ENCODE assay signal across 11 cellular contexts in the genomic region with DNA sequence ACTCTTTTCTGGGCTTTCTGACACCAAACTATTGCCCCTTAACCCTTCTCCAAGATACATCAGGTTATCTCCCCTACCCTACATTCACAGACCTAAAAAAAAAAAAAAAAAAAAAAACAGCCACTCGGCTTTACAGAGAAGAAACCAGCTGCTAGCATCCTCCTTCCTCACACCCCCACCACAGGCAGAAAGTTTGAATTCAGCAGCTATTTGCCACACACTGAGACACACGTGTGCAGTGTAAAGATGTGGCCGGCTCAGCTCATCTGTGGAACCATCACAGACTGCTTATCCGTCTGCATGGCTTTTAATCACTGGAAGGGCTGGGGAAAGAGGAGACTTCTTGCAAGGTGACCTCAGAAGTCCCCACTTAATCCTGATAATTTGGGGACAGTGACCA. TPM values are rescaled to one million over a fixed set of nuclear protein-coding genes. Genes with fewer than 3 reads are reported as not detected.
A peak's percentile ranks its signal among the peaks of the same experiment; 100 is the strongest.
DNase-seq lines count a peak whose midpoint lies in the region; ATAC-seq and TF ChIP-seq lines count a peak whose summit lies in the region.
"Had no signal": no experiment of that assay in that cellular context is flagged by ENCODE, and none has a peak within 500 bp of the region (broad histone marks: within the 10 kb centered on the region; RNA-seq: fewer than 3 reads in every experiment).

No MANE protein-coding gene starts in this region.

- H3K36me3 Mint-ChIP-seq in activated naive CD4-positive, alpha-beta T cell treated with anti-CD3 and anti-CD28 coated beads, Interleukin-2, amount 50 U/mL, for 24 hours: no peaks in the 10 kb centered on the region
- no peaks in the 10 kb centered on the region for H3K36me3 Mint-ChIP-seq in activated CD8-positive, alpha-beta T cell treated with anti-CD3 and anti-CD28 coated beads for 36 hours (ENCODE audit: low read depth)

- peaks cover 1% of the 10 kb centered on the region for H3K27me3 Mint-ChIP-seq in activated naive CD4-positive, alpha-beta T cell treated with anti-CD3 and anti-CD28 coated beads, Interleukin-2, amount 50 U/mL, for 24 hours
- peaks cover 18% of the 10 kb centered on the region for H3K27me3 Mint-ChIP-seq in activated CD8-positive, alpha-beta T cell treated with anti-CD3 and anti-CD28 coated beads for 36 hours

- no peak for TF ChIP-seq CTCF in activated CD8-positive, alpha-beta T cell treated with anti-CD3 and anti-CD28 coated beads for 36 hours (IDR thresholded peaks at IDR 0.05)
- TF ChIP-seq CTCF in left lung (IDR thresholded peaks at IDR 0.05) (no peak), suprapubic skin (IDR thresholded peaks at IDR 0.05) (no peak)

- H3K4me1 ChIP-seq in left lung (peaks cover 7 to 41% of the 10 kb centered on the region in 2 donors), suprapubic skin (peaks cover 54% of the 10 kb centered on the region)

- peak overlapping the region; percentile 5 for H3K27ac Mint-ChIP-seq in activated naive CD4-positive, alpha-beta T cell treated with anti-CD3 and anti-CD28 coated beads, Interleukin-2, amount 50 U/mL, for 24 hours
- peak overlapping the region; percentile 73 for H3K27ac Mint-ChIP-seq in activated CD8-positive, alpha-beta T cell treated with anti-CD3 and anti-CD28 coated beads for 36 hours

- H3K4me3 ChIP-seq in left lung (peak overlapping the region in 1 of 2 donors; percentile 26), suprapubic skin (peak overlapping the region; percentile 30)

- 56% methylated on average over 4 of the region's 4 CpGs for whole genome bisulfite sequencing in suprapubic skin

- H3K27ac ChIP-seq in left lung (peak overlapping the region; percentile 17 to 73), suprapubic skin (no peak overlapping the region)
- H3K27ac ChIP-seq: epithelial cell of prostate had no signal

- H3K9me3 Mint-ChIP-seq in activated naive CD4-positive, alpha-beta T cell treated with anti-CD3 and anti-CD28 coated beads, Interleukin-2, amount 50 U/mL, for 24 hours: no peaks in the 10 kb centered on the region
- H3K9me3 Mint-ChIP-seq in activated CD8-positive, alpha-beta T cell treated with anti-CD3 and anti-CD28 coated beads for 36 hours: no peaks in the 10 kb centered on the region

- TF ChIP-seq EP300 in suprapubic skin (IDR thresholded peaks at IDR 0.05): no peak

- H3K4me3 Mint-ChIP-seq in activated naive CD4-positive, alpha-beta T cell treated with anti-CD3 and anti-CD28 coated beads, Interleukin-2, amount 50 U/mL, for 24 hours: peak overlapping the region; percentile 89
- peak overlapping the region; percentile 65 for H3K4me3 Mint-ChIP-seq in activated CD8-positive, alpha-beta T cell treated with anti-CD3 and anti-CD28 coated beads for 36 hours

- CTCF ChIA-PET in activated CD8-positive, alpha-beta T cell treated with anti-CD3 and anti-CD28 coated beads for 36 hours (lab: Charles Lee): interaction anchor here (0.7 to 1.0 kb wide), 4 partner anchors 121 to 210 kb away, joined by 3 to 5 read pairs (median 4); no protein-coding TSS in a partner anchor

- peaks cover 37% of the 10 kb centered on the region for H3K4me1 Mint-ChIP-seq in activated naive CD4-positive, alpha-beta T cell treated with anti-CD3 and anti-CD28 coated beads, Interleukin-2, amount 50 U/mL, for 24 hours
- H3K4me1 Mint-ChIP-seq in activated CD8-positive, alpha-beta T cell treated with anti-CD3 and anti-CD28 coated beads for 36 hours (ENCODE audit: low read depth): peaks cover 34% of the 10 kb centered on the region

- no peaks in the 10 kb centered on the region for H3K9me3 ChIP-seq in left lung
- H3K9me3 ChIP-seq in suprapubic skin: no peaks in the 10 kb centered on the region

- H3K27me3 ChIP-seq in left lung (peaks cover 5 to 29% of the 10 kb centered on the region in 2 donors), suprapubic skin (no peaks in the 10 kb centered on the region)

- intact Hi-C loops in activated CD8-positive, alpha-beta T cell treated with anti-CD3 and anti-CD28 coated beads for 36 hours (cut with micrococcal nuclease): no loop called here
- intact Hi-C loops in left lung (cut with DNase I): loop anchor here in 1 of 2 donors (10.0 kb wide), 1 partner anchor 110 kb away; no protein-coding TSS in a partner anchor

- peak; percentile 63 for ATAC-seq in activated CD8-positive, alpha-beta T cell treated with anti-CD3 and anti-CD28 coated beads for 36 hours
- peak; percentile 15 for ATAC-seq in left lung
- ATAC-seq in HG02884 (IDR thresholded peaks at IDR 0.05; ENCODE audit: unreplicated experiment): no peak
- ATAC-seq in HG03354 (IDR thresholded peaks at IDR 0.05; ENCODE audit: poor library complexity, severe bottlenecking, unreplicated experiment): no peak

- POLR2A ChIA-PET in activated CD8-positive, alpha-beta T cell treated with anti-CD3 and anti-CD28 coated beads for 36 hours (lab: Charles Lee): interaction anchor here (0.6 kb wide), 1 partner anchor 45 kb away, joined by 3 read pairs; no protein-coding TSS in a partner anchor

- H3K36me3 ChIP-seq in left lung (no peaks in the 10 kb centered on the region), suprapubic skin (no peaks in the 10 kb centered on the region)

- no peak for DNase-seq in activated naive CD4-positive, alpha-beta T cell treated with Interleukin-2 at 50 U/mL for 16 hours
- DNase-seq in activated CD8-positive, alpha-beta T cell treated with anti-CD3 and anti-CD28 coated beads for 36 hours: peak; percentile 56
- no peak for DNase-seq in left lung
- DNase-seq in suprapubic skin (ENCODE audit: low spot score in 2 of 2): no peak
- DNase-seq in DMS79 treated with DMSO at 0.1 percent for 48 hours (lab: John Stamatoyannopoulos, UW): no peak
- DNase-seq: Kasumi-1, NCI-H226 had no signal

- no peak for TF ChIP-seq POLR2A in suprapubic skin (IDR thresholded peaks at IDR 0.05)

RNA-seq across cellular contexts. Expression of gene VWF, which starts 50.1 kb away (rescaled TPM):
- under 1 TPM; 0.11 to 0.13 TPM for total RNA-seq in activated CD8-positive, alpha-beta T cell treated with anti-CD3 and anti-CD28 coated beads for 36 hours
- 100 to 1,000 TPM; 254 to 401 TPM for total RNA-seq in left lung
- total RNA-seq in suprapubic skin: 10 to 100 TPM; 35.5 to 91.7 (median 61.7) TPM

Comparison
In these comparisons a context has a peak if more than half of its experiments do, and no peak if none do; other contexts are left out.
1. ATAC-seq: peak in activated CD8-positive, alpha-beta T cell treated with anti-CD3 and anti-CD28 coated beads for 36 hours (single experiment) and left lung (single experiment); none in HG02884 (single experiment) and HG03354 (single experiment).
2. RNA of gene VWF, which starts 50.1 kb away (total RNA-seq): 254 to 401 TPM in left lung and 35.5 to 91.7 TPM in suprapubic skin; 0.11 to 0.13 TPM in activated CD8-positive, alpha-beta T cell treated with anti-CD3 and anti-CD28 coated beads for 36 hours; every median in the first group is over 10 times any median in the second.